29 cellular contexts compared by ENCODE assay signal in genomic region chr16:47096297-47096696, GRCh38.
"Had no signal": no experiment of that assay in that cellular context is flagged by ENCODE, and none has a peak within 500 bp of the region (broad histone marks: within the 10 kb centered on the region; RNA-seq: fewer than 3 reads in every experiment).

No MANE protein-coding gene starts in this region.

- H3K4me2 ChIP-seq: hepatocyte had no signal

- H3K27me3 ChIP-seq: colonic mucosa, foreskin keratinocyte, gastroesophageal sphincter, heart left ventricle, hepatocyte, left lung, ovary, sigmoid colon, testis, tibial artery had no signal

- H3K4me1 Mint-ChIP-seq: mesothelial cell of epicardium; naive B cell; stimulated activated memory B cell treated with anti-CD40 and anti-IgM and Interleukin-4, amounts not matched to agents 10 μg/mL and 1 μg/mL and 100 μg/mL, for 72 hours had no signal

- DNase-seq: colonic mucosa; effector memory CD4-positive, alpha-beta T cell; erythroblast; foreskin keratinocyte; heart left ventricle; kidney; left lung; mesenchymal stem cell; mucosa of descending colon; naive B cell; nephron progenitor cell; occipital lobe; ovary; posterior cingulate gyrus; psoas muscle; sigmoid colon; stimulated activated CD4-positive, alpha-beta T cell treated with anti-CD3 and anti-CD28 coated beads, Interleukin-2, amount 100 ng/mL, for 24 hours; stimulated activated CD4-positive, alpha-beta T cell treated with anti-CD3 and anti-CD28 coated beads, Interleukin-4, amount 100 ng/mL, for 24 hours; stimulated activated naive CD8-positive, alpha-beta T cell treated with anti-CD3 and anti-CD28 coated beads, Interleukin-15, Interleukin-2, amounts not matched to agents 100 U/mL and 50 U/mL, for 24 hours; substantia nigra; testis; tibial artery had no signal

- H3K36me3 ChIP-seq: colonic mucosa, gastroesophageal sphincter, heart left ventricle, left lung, ovary, sigmoid colon, tibial artery had no signal

- H3K27me3 Mint-ChIP-seq: dendritic cell treated with granulocyte-macrophage colony-stimulating factor and Interleukin-4, amounts not matched to agents 40 ng/mL and 50 ng/mL, for 4 days; stimulated activated memory B cell treated with anti-CD40 and anti-IgM and Interleukin-4, amounts not matched to agents 10 μg/mL and 1 μg/mL and 100 μg/mL, for 72 hours; type B pancreatic cell had no signal

- H3K4me1 ChIP-seq: colonic mucosa, foreskin keratinocyte, gastroesophageal sphincter, heart left ventricle, left lung, psoas muscle, sigmoid colon, testis, tibial artery had no signal

- ATAC-seq: foreskin keratinocyte; gastroesophageal sphincter; heart left ventricle; left lung; mucosa of descending colon; psoas muscle; right cardiac atrium; stimulated activated memory B cell treated with anti-CD40 and anti-IgM and Interleukin-4, amounts not matched to agents 10 μg/mL and 1 μg/mL and 100 μg/mL, for 72 hours; stimulated activated naive CD8-positive, alpha-beta T cell treated with anti-CD3 and anti-CD28 coated beads, Interleukin-15, Interleukin-2, amounts not matched to agents 100 U/mL and 50 U/mL, for 24 hours had no signal

- H3K4me3 Mint-ChIP-seq: dendritic cell treated with granulocyte-macrophage colony-stimulating factor and Interleukin-4, amounts not matched to agents 40 ng/mL and 50 ng/mL, for 4 days; mesothelial cell of epicardium; naive B cell; nephron progenitor cell; stimulated activated memory B cell treated with anti-CD40 and anti-IgM and Interleukin-4, amounts not matched to agents 10 μg/mL and 1 μg/mL and 100 μg/mL, for 72 hours; type B pancreatic cell had no signal

- H3K27ac ChIP-seq: colonic mucosa, foreskin keratinocyte, gastroesophageal sphincter, heart left ventricle, hepatocyte, left lung, ovary, psoas muscle, sigmoid colon, testis, tibial artery had no signal

- H3K9me3 Mint-ChIP-seq: dendritic cell treated with granulocyte-macrophage colony-stimulating factor and Interleukin-4, amounts not matched to agents 40 ng/mL and 50 ng/mL, for 4 days; stimulated activated memory B cell treated with anti-CD40 and anti-IgM and Interleukin-4, amounts not matched to agents 10 μg/mL and 1 μg/mL and 100 μg/mL, for 72 hours had no signal

- H3K27ac Mint-ChIP-seq: dendritic cell treated with granulocyte-macrophage colony-stimulating factor and Interleukin-4, amounts not matched to agents 40 ng/mL and 50 ng/mL, for 4 days; mesothelial cell of epicardium; nephron progenitor cell; stimulated activated memory B cell treated with anti-CD40 and anti-IgM and Interleukin-4, amounts not matched to agents 10 μg/mL and 1 μg/mL and 100 μg/mL, for 72 hours; type B pancreatic cell had no signal

- H3K4me3 ChIP-seq: colonic mucosa, gastroesophageal sphincter, heart left ventricle, hepatocyte, left lung, mucosa of descending colon, ovary, psoas muscle, sigmoid colon, testis, tibial artery had no signal

- H2AFZ ChIP-seq: hepatocyte had no signal

- H3K79me2 ChIP-seq: hepatocyte had no signal
